Comparison of ENCODE assay signal across 1 cellular context in genomic region chr11:64207247-64208085, GRCh38.
TF ChIP-seq lines count a peak whose summit lies in the region.

No MANE protein-coding gene starts in this region.

TF ChIP-seq in GM12878, 131 proteins besides CTCF, POLR2A, EP300 and RAD21 (continued from another document and continues in another):
- TF ChIP-seq E2F8 (IDR thresholded peaks at IDR 0.05; ENCODE audit: low read depth, partially characterized antibody), result no peak
- TF ChIP-seq WRNIP1 (IDR thresholded peaks at IDR 0.05; ENCODE audit: borderline replicate concordance, low read depth, low read length), result no peak
- TF ChIP-seq TCF7 (IDR thresholded peaks at IDR 0.05; ENCODE audit: borderline replicate concordance), result no peak
- peak; percentile 44; the same call in 1 of the 2 replicates for TF ChIP-seq TBL1XR1 (IDR thresholded peaks at IDR 0.05; ENCODE audit: low read depth, low read length)
- TF ChIP-seq ZNF24 (IDR thresholded peaks at IDR 0.05), result no peak
- peak; percentile 59 for TF ChIP-seq MEF2B (IDR thresholded peaks at IDR 0.05; ENCODE audit: partially characterized antibody, poor library complexity, severe bottlenecking)
- TF ChIP-seq SMAD5 (IDR thresholded peaks at IDR 0.05; ENCODE audit: low read depth), result peak; percentile 70
- TF ChIP-seq RELA (IDR thresholded peaks at IDR 0.05; ENCODE audit: borderline replicate concordance, partially characterized antibody), result no peak
- peak; percentile 57 to 79 for TF ChIP-seq IKZF2 (IDR thresholded peaks at IDR 0.05)
- TF ChIP-seq TCF12 (IDR thresholded peaks at IDR 0.05; ENCODE audit: low read depth, low read length), result peak; percentile 93
- TF ChIP-seq ZSCAN29 (IDR thresholded peaks at IDR 0.05), result no peak
- no peak for TF ChIP-seq RBBP5 (conservative IDR thresholded peaks at IDR 0.05)
- TF ChIP-seq HCFC1 (IDR thresholded peaks at IDR 0.05; ENCODE audit: low read length), result no peak
- TF ChIP-seq ZBTB4 (CRISPR knock-in tag; IDR thresholded peaks at IDR 0.05), result no peak
- no peak for TF ChIP-seq IRF5 (IDR thresholded peaks at IDR 0.05; ENCODE audit: borderline replicate concordance)
- TF ChIP-seq SREBF2 (IDR thresholded peaks at IDR 0.05; ENCODE audit: low read length), result no peak
- no peak for TF ChIP-seq ZNF592 (IDR thresholded peaks at IDR 0.05)
- peak; percentile 62; the same call in 1 of the 2 replicates for TF ChIP-seq PAX5 (IDR thresholded peaks at IDR 0.05; ENCODE audit: borderline replicate concordance, low read depth, low read length)
- peak in 1 of 2 experiments; percentile 57; a peak in 1 of 4 replicates for TF ChIP-seq BHLHE40 (IDR thresholded peaks at IDR 0.05; ENCODE audit: borderline replicate concordance in 1 of 2, low read depth in 2 of 2, low read length in 1 of 2)
- TF ChIP-seq ETV6 (conservative IDR thresholded peaks at IDR 0.05 in 1 of 2, IDR thresholded peaks at IDR 0.05 in 1 of 2; ENCODE audit: borderline replicate concordance in 1 of 2, low read depth in 1 of 2), result peak in 1 of 2 experiments; percentile 85; a peak in 2 of 4 replicates
- no peak for TF ChIP-seq CEBPB (IDR thresholded peaks at IDR 0.05; ENCODE audit: borderline replicate concordance in 1 of 2, low read depth in 2 of 2, low read length in 2 of 2)
- TF ChIP-seq TCF3 (IDR thresholded peaks at IDR 0.05; ENCODE audit: borderline replicate concordance, insufficient read depth, low read depth, low read length), result peak; percentile 90
- peak; percentile 40 for TF ChIP-seq E4F1 (IDR thresholded peaks at IDR 0.05; ENCODE audit: borderline replicate concordance, partially characterized antibody)
- peak; percentile 29; the same call in 1 of the 2 replicates for TF ChIP-seq NKRF (conservative IDR thresholded peaks at IDR 0.05)
- peak; percentile 33; the same call in 1 of the 2 replicates for TF ChIP-seq NR2C1 (IDR thresholded peaks at IDR 0.05)
- no peak for TF ChIP-seq ATF2 (IDR thresholded peaks at IDR 0.05; ENCODE audit: low read length)
- TF ChIP-seq NBN (IDR thresholded peaks at IDR 0.05), result peak; percentile 86
- TF ChIP-seq POU2F2 (IDR thresholded peaks at IDR 0.05; ENCODE audit: borderline replicate concordance, low read depth, low read length), result peak; percentile 70
- TF ChIP-seq MLLT1 (IDR thresholded peaks at IDR 0.05), result 0 out of 2 replicates have a peak, but pooled peaks have one; percentile 50
- TF ChIP-seq RAD51 (IDR thresholded peaks at IDR 0.05), result 0 out of 2 replicates have a peak, but pooled peaks have one; percentile 12
- no peak for TF ChIP-seq SUPT20H (IDR thresholded peaks at IDR 0.05; ENCODE audit: borderline replicate concordance, control insufficient read depth, low read depth, low read length)
- no peak for TF ChIP-seq ASH2L (IDR thresholded peaks at IDR 0.05; ENCODE audit: borderline replicate concordance, low read depth)
- peak; percentile 65; the same call in 1 of the 2 replicates for TF ChIP-seq RELB (IDR thresholded peaks at IDR 0.05; ENCODE audit: low read depth)
- no peak for TF ChIP-seq RFX5 (IDR thresholded peaks at IDR 0.05; ENCODE audit: low read depth, low read length)
- peak; percentile 47 for TF ChIP-seq SPI1 (IDR thresholded peaks at IDR 0.05; ENCODE audit: borderline replicate concordance, insufficient read depth, low read depth, low read length)
- TF ChIP-seq BMI1 (IDR thresholded peaks at IDR 0.05; ENCODE audit: borderline replicate concordance), result no peak
- TF ChIP-seq MYC (IDR thresholded peaks at IDR 0.05; ENCODE audit: insufficient read depth, insufficient read length, insufficient replicate concordance, low read length, severe bottlenecking), result peak; percentile 50
